Comparison of ENCODE assay signal across 8 cellular contexts in the genomic region with DNA sequence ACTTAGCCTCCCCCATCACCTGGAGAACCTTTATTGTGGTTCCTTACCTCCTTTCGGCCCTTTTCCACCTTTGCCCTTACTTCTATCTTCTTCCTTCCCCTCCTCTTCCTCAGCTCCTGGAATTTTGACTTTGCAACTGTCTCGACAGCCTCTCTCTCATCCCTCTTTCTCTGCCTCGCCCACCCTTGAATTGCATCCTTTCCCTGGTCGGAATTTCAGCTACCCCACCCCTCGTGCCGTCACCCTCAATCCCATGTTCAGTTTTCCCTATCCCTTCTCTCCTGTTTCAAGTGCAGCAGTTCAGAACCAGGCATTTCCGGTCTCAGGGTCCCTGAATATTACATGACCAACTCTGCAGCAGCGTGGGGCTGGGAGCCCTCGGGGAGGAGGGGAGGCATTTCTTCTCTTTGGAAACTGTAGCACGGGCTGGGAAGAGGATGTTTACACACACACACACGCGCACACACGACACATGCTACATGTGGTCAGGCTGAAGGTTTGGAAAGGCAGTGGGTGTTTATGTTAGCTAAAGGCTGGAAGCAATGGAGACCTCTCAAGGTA. TPM values are rescaled to one million over a fixed set of nuclear protein-coding genes. Genes with fewer than 3 reads are reported as not detected.
A peak's percentile ranks its signal among the peaks of the same experiment; 100 is the strongest.
DNase-seq lines count a peak whose midpoint lies in the region; ATAC-seq, FAIRE-seq and TF ChIP-seq lines count a peak whose summit lies in the region.

No MANE protein-coding gene starts in this region.

- peak; percentile 16 for DNase-seq in NCI-H2171 treated with DMSO at 0.1 percent for 48 hours (lab: John Stamatoyannopoulos, UW)
- no peak for DNase-seq in NCI-H2171 (lab: John Stamatoyannopoulos, UW)
- DNase-seq in NCI-H69 (lab: John Stamatoyannopoulos, UW), result peak; percentile 54
- DNase-seq in K562 (ENCODE audit: extremely low read depth in 1 of 4, low spot score in 3 of 4), result peak in 1 of 4 experiments; percentile 50
- no peak for DNase-seq in keratinocyte (ENCODE audit: low read depth, low spot score)
- DNase-seq in stimulated activated effector memory CD8-positive, alpha-beta T cell treated with anti-CD3 and anti-CD28 coated beads, Interleukin-12 subunit alpha, Interleukin-12 subunit beta, amount 100 ng/mL, for 72 hours (ENCODE audit: low spot score in 2 of 2), result no peak
- no peak for DNase-seq in GF-D8 (lab: John Stamatoyannopoulos, UW)
- DNase-seq in NCI-H2081 treated with DMSO at 0.1 percent for 48 hours (lab: John Stamatoyannopoulos, UW), result no peak

- no peak for TF ChIP-seq RAD21 in K562 (CRISPR knock-in tag; conservative IDR thresholded peaks at IDR 0.05 in 1 of 2, IDR thresholded peaks at IDR 0.05 in 1 of 2)

- FAIRE-seq in K562 (lab: Jason Lieb, UNC) (no peak), keratinocyte (lab: Jason Lieb, UNC) (no peak)

- H3K4me3 ChIP-seq in K562, result peak overlapping the region; percentile 81
- peak overlapping the region; percentile 98 to 99 (median 99) for H3K4me3 ChIP-seq in keratinocyte (ENCODE audit: control insufficient read depth in 2 of 3, extremely low read depth in 1 of 3, insufficient read depth in 2 of 3, low read depth in 1 of 3, low read length in 3 of 3)

- intact Hi-C loops in K562 (cut with micrococcal nuclease), result loop anchor here (1.0 kb wide), 1 partner anchor 38 kb away; a partner anchor contains a TSS

- CTCF ChIA-PET in K562 (lab: Yijun Ruan, JAX; ENCODE audit: low intra/inter-chr PET ratio), result no interaction called here

- H3K27me3 ChIP-seq in K562 (ENCODE audit: control insufficient read depth in 2 of 2, insufficient read depth in 2 of 2, low read length in 2 of 2) (no peaks in the 10 kb centered on the region), keratinocyte (ENCODE audit: control insufficient read depth, extremely low read depth, insufficient read depth, low read length) (no peaks in the 10 kb centered on the region)

- H3K9me3 ChIP-seq in K562 (replicated peaks; ENCODE audit: control insufficient read depth, insufficient read depth, low read depth, low read length) (no peaks in the 10 kb centered on the region), keratinocyte (ENCODE audit: control insufficient read depth, low read depth, low read length) (no peaks in the 10 kb centered on the region)

- H3K79me2 ChIP-seq in K562 (ENCODE audit: control insufficient read depth, insufficient read depth, low read length) (peaks cover 54% of the 10 kb centered on the region), keratinocyte (ENCODE audit: control insufficient read depth, insufficient read depth, low read length) (peaks cover 55% of the 10 kb centered on the region)

- H3K36me3 ChIP-seq in K562 (ENCODE audit: control insufficient read depth, insufficient read depth, low read length) (peaks cover 14% of the 10 kb centered on the region; the same call in 2 of the 3 replicates), keratinocyte (ENCODE audit: control insufficient read depth in 2 of 2, extremely low read depth in 1 of 2, insufficient read depth in 2 of 2, low read length in 2 of 2) (peaks cover 6 to 22% of the 10 kb centered on the region in 2 experiments)

- H3K9me3 Mint-ChIP-seq in stimulated activated effector memory CD8-positive, alpha-beta T cell treated with anti-CD3 and anti-CD28 coated beads, Interleukin-12 subunit alpha, Interleukin-12 subunit beta, amount 100 ng/mL, for 72 hours, result no peaks in the 10 kb centered on the region

- H3K4me1 Mint-ChIP-seq in stimulated activated effector memory CD8-positive, alpha-beta T cell treated with anti-CD3 and anti-CD28 coated beads, Interleukin-12 subunit alpha, Interleukin-12 subunit beta, amount 100 ng/mL, for 72 hours, result peaks cover 48% of the 10 kb centered on the region

- H3K36me3 Mint-ChIP-seq in stimulated activated effector memory CD8-positive, alpha-beta T cell treated with anti-CD3 and anti-CD28 coated beads, Interleukin-12 subunit alpha, Interleukin-12 subunit beta, amount 100 ng/mL, for 72 hours, result peaks cover 15% of the 10 kb centered on the region

- H3K4me2 ChIP-seq in K562 (ENCODE audit: insufficient read depth, low read length) (peak overlapping the region; percentile 94), keratinocyte (ENCODE audit: control insufficient read depth, extremely low read depth, insufficient read depth, low read depth, low read length) (peak overlapping the region; percentile 100)

- H3K4me3 Mint-ChIP-seq in stimulated activated effector memory CD8-positive, alpha-beta T cell treated with anti-CD3 and anti-CD28 coated beads, Interleukin-12 subunit alpha, Interleukin-12 subunit beta, amount 100 ng/mL, for 72 hours, result peak overlapping the region; percentile 85

- H2AFZ ChIP-seq in K562 (ENCODE audit: low read depth, low read length) (0 out of 2 replicates have a peak overlapping the region, but pooled peaks have one; percentile 23), keratinocyte (ENCODE audit: control insufficient read depth, low read length) (peak overlapping the region; percentile 13)

- TF ChIP-seq POLR2A in K562 (conservative IDR thresholded peaks at IDR 0.05), result no peak

- H3K9me1 ChIP-seq in K562 (ENCODE audit: control insufficient read depth, insufficient read depth, low read length) (no peaks in the 10 kb centered on the region), keratinocyte (ENCODE audit: control insufficient read depth, extremely low read depth, insufficient read depth, low read length) (peaks cover 5% of the 10 kb centered on the region)

- dilution Hi-C loops in keratinocyte (cut with MboI; ENCODE audit: extremely low pct_ligation_motif_present, low sequenced_read_pairs), result no loop called here

- no TSS peak for BruUV-seq in K562 (replicated peaks; lab: Mats Ljungman, UMichigan)

- peak; percentile 11 for ATAC-seq in K562
- ATAC-seq in stimulated activated effector memory CD8-positive, alpha-beta T cell treated with anti-CD3 and anti-CD28 coated beads, Interleukin-12 subunit alpha, Interleukin-12 subunit beta, amount 100 ng/mL, for 72 hours, result no peak

- H3K27ac Mint-ChIP-seq in stimulated activated effector memory CD8-positive, alpha-beta T cell treated with anti-CD3 and anti-CD28 coated beads, Interleukin-12 subunit alpha, Interleukin-12 subunit beta, amount 100 ng/mL, for 72 hours, result peak overlapping the region; percentile 97

- in situ Hi-C loops in K562 (cut with MboI), result no loop called here

- peaks cover 29 to 38% of the 10 kb centered on the region in 2 experiments; a peak in 4 of 5 replicates for H3K4me1 ChIP-seq in K562 (replicated peaks in 1 of 2; ENCODE audit: control insufficient read depth in 2 of 2, insufficient read depth in 2 of 2, low read length in 2 of 2)
- peaks cover 28% of the 10 kb centered on the region for H3K4me1 ChIP-seq in keratinocyte (ENCODE audit: control insufficient read depth, extremely low read depth, insufficient read depth, low read length)

- POLR2A ChIA-PET in K562 (lab: Yijun Ruan, JAX), result interaction anchor here (0.7 kb wide), 1 partner anchor 881 kb away, joined by 3 read pairs; no protein-coding TSS in a partner anchor

- WGBS in K562 (ENCODE audit: insufficient coverage, low coverage, missing lambda C conversion rate), result 0% methylated on average over 10 of the region's 13 CpGs

- TF ChIP-seq CTCF in K562 (IDR thresholded peaks at IDR 0.05 in 2 of 3, conservative IDR thresholded peaks at IDR 0.05 in 1 of 3; ENCODE audit: insufficient read depth in 2 of 3, low read depth in 1 of 3, low read length in 3 of 3) (no peak), keratinocyte (optimal IDR thresholded peaks at IDR 0.05 in 1 of 3, IDR thresholded peaks at IDR 0.05 in 1 of 3, conservative IDR thresholded peaks at IDR 0.05 in 1 of 3; ENCODE audit: extremely low read depth in 1 of 3, insufficient read depth in 2 of 3, low read length in 3 of 3) (no peak)

- H3K27ac ChIP-seq in K562 (ENCODE audit: extremely low read depth, low read depth, low read length) (peak overlapping the region; percentile 71), keratinocyte (ENCODE audit: control insufficient read depth, insufficient read depth, low read length) (peak overlapping the region; percentile 81)

- H3K9ac ChIP-seq in K562 (ENCODE audit: insufficient read depth in 1 of 2, low read depth in 2 of 2, low read length in 2 of 2) (peak overlapping the region; percentile 77 to 93), keratinocyte (ENCODE audit: control insufficient read depth, extremely low read depth, insufficient read depth, low read length) (peak overlapping the region; percentile 86)

- H4K20me1 ChIP-seq in K562 (replicated peaks; ENCODE audit: control insufficient read depth, insufficient read depth, low read length) (no peaks in the 10 kb centered on the region), keratinocyte (ENCODE audit: control insufficient read depth, extremely low read depth, insufficient read depth, low read length) (peaks cover 6% of the 10 kb centered on the region)

- TF ChIP-seq EP300 in K562 (IDR thresholded peaks at IDR 0.05; ENCODE audit: low read length), result no peak

RNA-seq across cellular contexts. Expression of a gene that starts 0.9 kb away (rescaled TPM):
- 205 and 448 TPM in 2 replicates for total RNA-seq in K562 (2011; cell fraction: chromatin; rRNA removed; ENCODE audit: low replicate concordance)
- total RNA-seq in K562 (2011; cell fraction: nucleolus; rRNA removed), result 160 and 197 TPM in 2 replicates
- total RNA-seq in K562 (2011; cell fraction: nucleoplasm; rRNA removed), result 160 and 166 TPM in 2 replicates
- total RNA-seq in K562 (2014; rRNA removed), result 14.1 and 17.2 TPM in 2 replicates
- 12.3 and 14.9 TPM in 2 replicates for total RNA-seq in K562 (2014; rRNA removed; fragmentation: Illumina TruSeq; extraction: Trizol)
- total RNA-seq in K562 (2015; rRNA removed; fragmentation: Illumina TruSeq; extraction: Trizol), result 10.9 and 11.0 TPM in 2 replicates
- 43.3 and 54.2 TPM in 2 replicates for total RNA-seq in K562 (2021)
- polyA plus RNA-seq in K562 (2011; rRNA removed), result 18.8 and 33.6 TPM in 2 replicates
- polyA plus RNA-seq in K562 (2011; cell fraction: cytosol; rRNA removed), result 8.5 and 12.5 TPM in 2 replicates
- polyA plus RNA-seq in K562 (2011; cell fraction: nucleus; rRNA removed), result 151 and 169 TPM in 2 replicates
- polyA plus RNA-seq in K562 (2012), result 31.6 and 41.0 TPM in 2 replicates
- polyA plus RNA-seq in K562 (2014; fragmentation: Illumina TruSeq; extraction: Trizol), result 26.9 and 29.4 TPM in 2 replicates
- under 1 TPM; 0.11 to 0.28 TPM for polyA plus RNA-seq in K562 (2014; fragmentation: Nextera tagmentation; extraction: Ambion mirVana)
- 28.2 and 45.4 TPM in 2 replicates for polyA plus RNA-seq in K562 (2014; rRNA removed)
- 28.0 and 28.6 TPM in 2 replicates for polyA minus RNA-seq in K562 (2011; rRNA and poly(A)+ RNA removed)
- polyA minus RNA-seq in K562 (2011; cell fraction: cytosol; rRNA and poly(A)+ RNA removed), result 15.7 and 18.2 TPM in 2 replicates
- polyA minus RNA-seq in K562 (2011; cell fraction: nucleus; rRNA and poly(A)+ RNA removed), result 25.7 and 30.1 TPM in 2 replicates
- polyA plus RNA-seq in keratinocyte, result 82.8 to 101 TPM (median 93.7 TPM) in 3 replicates
- 113 TPM for polyA plus RNA-seq in keratinocyte (2011; ENCODE audit: low read depth)
- 60.9 and 66.3 TPM in 2 replicates for polyA plus RNA-seq in keratinocyte (2011; cell fraction: cytosol; rRNA removed)
- polyA plus RNA-seq in keratinocyte (2011; cell fraction: nucleus; rRNA removed), result 451 and 562 TPM in 2 replicates
- 92.2 and 154 TPM in 2 replicates for polyA plus RNA-seq in keratinocyte (2012; ENCODE audit: low replicate concordance)
- 137 to 232 TPM (median 209 TPM) in 3 replicates for polyA minus RNA-seq in keratinocyte
- polyA minus RNA-seq in keratinocyte (2011; cell fraction: cytosol; rRNA and poly(A)+ RNA removed), result 63.5 TPM
- 113 and 158 TPM in 2 replicates for polyA minus RNA-seq in keratinocyte (2011; cell fraction: nucleus; rRNA and poly(A)+ RNA removed)

RNA-seq across cellular contexts. Expression of a gene that starts 27.1 kb away (rescaled TPM):
- 21.7 and 42.4 TPM in 2 replicates for total RNA-seq in K562 (2011; cell fraction: chromatin; rRNA removed; ENCODE audit: low replicate concordance)
- 23.4 and 23.7 TPM in 2 replicates for total RNA-seq in K562 (2011; cell fraction: nucleolus; rRNA removed)
- total RNA-seq in K562 (2011; cell fraction: nucleoplasm; rRNA removed), result 14.7 and 16.0 TPM in 2 replicates
- total RNA-seq in K562 (2014; rRNA removed) (4.2 and 6.9 TPM in 2 replicates), K562 (2014; rRNA removed; fragmentation: Illumina TruSeq; extraction: Trizol) (2.0 and 2.7 TPM in 2 replicates), K562 (2015; rRNA removed; fragmentation: Illumina TruSeq; extraction: Trizol) (2.9 and 3.4 TPM in 2 replicates), K562 (2021) (6.7 and 7.5 TPM in 2 replicates)
- polyA plus RNA-seq in K562 (2011; rRNA removed) (3.2 and 4.9 TPM in 2 replicates), K562 (2014; fragmentation: Illumina TruSeq; extraction: Trizol) (3.3 and 4.8 TPM in 2 replicates), K562 (2014; fragmentation: Nextera tagmentation; extraction: Ambion mirVana) (under 1 TPM; 0.20 to 0.27 TPM), K562 (2014; rRNA removed) (3.7 and 5.2 TPM in 2 replicates), keratinocyte (27.9 to 48.6 TPM (median 33.3 TPM) in 3 replicates)
- 2.3 and 3.6 TPM in 2 replicates for polyA plus RNA-seq in K562 (2011; cell fraction: cytosol; rRNA removed)
- polyA plus RNA-seq in K562 (2011; cell fraction: nucleus; rRNA removed), result 17.5 and 24.8 TPM in 2 replicates
- polyA plus RNA-seq in K562 (2012), result 4.0 and 6.4 TPM in 2 replicates
- polyA minus RNA-seq in K562 (2011; rRNA and poly(A)+ RNA removed), result 2.9 and 3.3 TPM in 2 replicates
- 1.6 and 2.5 TPM in 2 replicates for polyA minus RNA-seq in K562 (2011; cell fraction: cytosol; rRNA and poly(A)+ RNA removed)
- polyA minus RNA-seq in K562 (2011; cell fraction: nucleus; rRNA and poly(A)+ RNA removed), result 3.0 and 4.4 TPM in 2 replicates
- polyA plus RNA-seq in keratinocyte (2011; ENCODE audit: low read depth), result 95.5 TPM
- polyA plus RNA-seq in keratinocyte (2011; cell fraction: cytosol; rRNA removed), result 14.8 and 22.0 TPM in 2 replicates
- 88.1 and 92.1 TPM in 2 replicates for polyA plus RNA-seq in keratinocyte (2011; cell fraction: nucleus; rRNA removed)
- 25.4 and 50.3 TPM in 2 replicates for polyA plus RNA-seq in keratinocyte (2012; ENCODE audit: low replicate concordance)
- polyA minus RNA-seq in keratinocyte, result 46.1 to 62.1 TPM (median 51.1 TPM) in 3 replicates
- polyA minus RNA-seq in keratinocyte (2011; cell fraction: cytosol; rRNA and poly(A)+ RNA removed), result 33.8 TPM
- polyA minus RNA-seq in keratinocyte (2011; cell fraction: nucleus; rRNA and poly(A)+ RNA removed), result 40.4 and 48.3 TPM in 2 replicates

RNA-seq across cellular contexts. Expression of a gene that starts 38.1 kb away (rescaled TPM):
- total RNA-seq in K562 (2011; cell fraction: chromatin; rRNA removed; ENCODE audit: low replicate concordance), result 19.0 and 41.6 TPM in 2 replicates
- total RNA-seq in K562 (2011; cell fraction: nucleolus; rRNA removed), result 45.5 and 47.4 TPM in 2 replicates
- 33.1 and 37.2 TPM in 2 replicates for total RNA-seq in K562 (2011; cell fraction: nucleoplasm; rRNA removed)
- 209 and 307 TPM in 2 replicates for total RNA-seq in K562 (2014; rRNA removed)
- total RNA-seq in K562 (2014; rRNA removed; fragmentation: Illumina TruSeq; extraction: Trizol), result 132 and 163 TPM in 2 replicates
- 196 and 197 TPM in 2 replicates for total RNA-seq in K562 (2015; rRNA removed; fragmentation: Illumina TruSeq; extraction: Trizol)
- 153 and 159 TPM in 2 replicates for total RNA-seq in K562 (2021)
- polyA plus RNA-seq in K562 (2011; rRNA removed), result 185 TPM in 2 replicates
- polyA plus RNA-seq in K562 (2011; cell fraction: cytosol; rRNA removed), result 318 and 400 TPM in 2 replicates
- 79.5 and 80.2 TPM in 2 replicates for polyA plus RNA-seq in K562 (2011; cell fraction: nucleus; rRNA removed)
- polyA plus RNA-seq in K562 (2012), result 133 and 216 TPM in 2 replicates
- 245 and 270 TPM in 2 replicates for polyA plus RNA-seq in K562 (2014; fragmentation: Illumina TruSeq; extraction: Trizol)
- polyA plus RNA-seq in K562 (2014; fragmentation: Nextera tagmentation; extraction: Ambion mirVana), result 100 to 1,000 TPM; 345 to 553 TPM
- polyA plus RNA-seq in K562 (2014; rRNA removed), result 184 and 265 TPM in 2 replicates
- polyA minus RNA-seq in K562 (2011; rRNA and poly(A)+ RNA removed), result 126 and 163 TPM in 2 replicates
- polyA minus RNA-seq in K562 (2011; cell fraction: cytosol; rRNA and poly(A)+ RNA removed), result 54.0 and 69.1 TPM in 2 replicates
- polyA minus RNA-seq in K562 (2011; cell fraction: nucleus; rRNA and poly(A)+ RNA removed), result 11.4 and 18.9 TPM in 2 replicates
- 191 to 245 TPM (median 225 TPM) in 3 replicates for polyA plus RNA-seq in keratinocyte
- polyA plus RNA-seq in keratinocyte (2011; ENCODE audit: low read depth), result 34.8 TPM
- 178 and 187 TPM in 2 replicates for polyA plus RNA-seq in keratinocyte (2011; cell fraction: cytosol; rRNA removed)
- 103 and 115 TPM in 2 replicates for polyA plus RNA-seq in keratinocyte (2011; cell fraction: nucleus; rRNA removed)
- polyA plus RNA-seq in keratinocyte (2012; ENCODE audit: low replicate concordance), result 157 and 212 TPM in 2 replicates
- polyA minus RNA-seq in keratinocyte, result 186 to 219 TPM (median 217 TPM) in 3 replicates
- polyA minus RNA-seq in keratinocyte (2011; cell fraction: cytosol; rRNA and poly(A)+ RNA removed), result 127 TPM
- 24.3 and 32.3 TPM in 2 replicates for polyA minus RNA-seq in keratinocyte (2011; cell fraction: nucleus; rRNA and poly(A)+ RNA removed)

RNA-seq across cellular contexts. Expression of a gene that starts 45.3 kb away (rescaled TPM):
- total RNA-seq in K562 (2011; cell fraction: chromatin; rRNA removed; ENCODE audit: low replicate concordance), result not detected in 2 replicates
- total RNA-seq in K562 (2011; cell fraction: nucleolus; rRNA removed), result not detected in 2 replicates
- not detected in 2 replicates for total RNA-seq in K562 (2011; cell fraction: nucleoplasm; rRNA removed)
- total RNA-seq in K562 (2014; rRNA removed) (not detected in 2 replicates), K562 (2014; rRNA removed; fragmentation: Illumina TruSeq; extraction: Trizol) (not detected in 2 replicates), K562 (2015; rRNA removed; fragmentation: Illumina TruSeq; extraction: Trizol) (not detected in 2 replicates), K562 (2021) (not detected in 2 replicates)
- polyA plus RNA-seq in K562 (2011; rRNA removed) (not detected in 2 replicates), K562 (2014; fragmentation: Illumina TruSeq; extraction: Trizol) (not detected in 2 replicates), K562 (2014; fragmentation: Nextera tagmentation; extraction: Ambion mirVana) (not detected), K562 (2014; rRNA removed) (not detected in 2 replicates), keratinocyte (not detected in 3 replicates)
- polyA plus RNA-seq in K562 (2011; cell fraction: cytosol; rRNA removed), result not detected in 2 replicates
- polyA plus RNA-seq in K562 (2011; cell fraction: nucleus; rRNA removed), result not detected in 2 replicates
- 0.12 and 0.22 TPM in 2 replicates for polyA plus RNA-seq in K562 (2012)
- polyA minus RNA-seq in K562 (2011; rRNA and poly(A)+ RNA removed), result not detected in 2 replicates
- polyA minus RNA-seq in K562 (2011; cell fraction: cytosol; rRNA and poly(A)+ RNA removed), result not detected in 2 replicates
- polyA minus RNA-seq in K562 (2011; cell fraction: nucleus; rRNA and poly(A)+ RNA removed), result not detected in 2 replicates
- polyA plus RNA-seq in keratinocyte (2011; ENCODE audit: low read depth), result not detected
- not detected in 2 replicates for polyA plus RNA-seq in keratinocyte (2011; cell fraction: cytosol; rRNA removed)
- not detected in 2 replicates for polyA plus RNA-seq in keratinocyte (2011; cell fraction: nucleus; rRNA removed)
- polyA plus RNA-seq in keratinocyte (2012; ENCODE audit: low replicate concordance), result 0.18 and 0.28 TPM in 2 replicates
- polyA minus RNA-seq in keratinocyte, result not detected in 3 replicates
- polyA minus RNA-seq in keratinocyte (2011; cell fraction: cytosol; rRNA and poly(A)+ RNA removed), result not detected
- not detected in 2 replicates for polyA minus RNA-seq in keratinocyte (2011; cell fraction: nucleus; rRNA and poly(A)+ RNA removed)

Comparison
In these comparisons a context has a peak if more than half of its experiments do, and no peak if none do; other contexts are left out.
1. DNase-seq: peak in NCI-H2171 treated with DMSO at 0.1 percent for 48 hours (single experiment) and NCI-H69 (single experiment); none in NCI-H2171 (single experiment), keratinocyte (single experiment), stimulated activated effector memory CD8-positive, alpha-beta T cell treated with anti-CD3 and anti-CD28 coated beads, Interleukin-12 subunit alpha, Interleukin-12 subunit beta, amount 100 ng/mL, for 72 hours (0 of 2), GF-D8 (single experiment) and NCI-H2081 treated with DMSO at 0.1 percent for 48 hours (single experiment).